Comparison of ENCODE assay signal across 9 cellular contexts in genomic region chr2:27307545-27308358, GRCh38. TPM values are rescaled to one million over a fixed set of nuclear protein-coding genes. Genes with fewer than 3 reads are reported as not detected.
DNase-seq lines count a peak whose midpoint lies in the region; ATAC-seq and TF ChIP-seq lines count a peak whose summit lies in the region.
"Had no signal": no experiment of that assay in that cellular context is flagged by ENCODE, and none has a peak within 500 bp of the region (broad histone marks: within the 10 kb centered on the region; RNA-seq: fewer than 3 reads in every experiment).

No MANE protein-coding gene starts in this region.

- no peaks in the 10 kb centered on the region for H3K79me1 ChIP-seq in IMR-90 (ENCODE audit: low read depth in 1 of 2, low read length in 2 of 2)

- H3K4me3 ChIP-seq in IMR-90 (ENCODE audit: insufficient read depth, low read depth, low read length) (no peak overlapping the region), neural cell (ENCODE audit: low read length) (peak overlapping the region; percentile 40), uterus (no peak overlapping the region)

- no peak overlapping the region for H2BK5ac ChIP-seq in IMR-90 (ENCODE audit: low read depth, low read length, poor library complexity, severe bottlenecking)

- dilution Hi-C loops in IMR-90 (cut with HindIII; ENCODE audit: low sequenced_read_pairs, unreplicated experiment), result no loop called here

- no peak overlapping the region for H2AK5ac ChIP-seq in IMR-90 (ENCODE audit: low read depth, low read length)

- H3K56ac ChIP-seq in IMR-90 (ENCODE audit: extremely low read depth, insufficient read depth, low read length), result no peak overlapping the region

- H3K27ac ChIP-seq in IMR-90 (ENCODE audit: insufficient read depth, low read length) (no peak overlapping the region), neural cell (ENCODE audit: low read length) (no peak overlapping the region), uterus (no peak overlapping the region)

- CTCF ChIA-PET in IMR-90 (lab: Yijun Ruan, JAX), result no interaction called here

- peak overlapping the region; percentile 61 to 68 for H3K4me3 Mint-ChIP-seq in effector memory CD8-positive, alpha-beta T cell

- no peaks in the 10 kb centered on the region for H3K79me2 ChIP-seq in neural cell (replicated peaks; ENCODE audit: insufficient read depth, low read length)

- no peak overlapping the region for H3K18ac ChIP-seq in IMR-90 (ENCODE audit: low read depth, low read length)

- TF ChIP-seq RAD21 in IMR-90 (IDR thresholded peaks at IDR 0.05; ENCODE audit: low read length), result no peak
- no peak for TF ChIP-seq RAD21 in neural cell (conservative IDR thresholded peaks at IDR 0.05)

- no peak overlapping the region for H2BK15ac ChIP-seq in IMR-90 (ENCODE audit: low read depth, low read length)

- TF ChIP-seq CTCF in IMR-90 (conservative IDR thresholded peaks at IDR 0.05; ENCODE audit: low read depth, low read length) (no peak), neural cell (IDR thresholded peaks at IDR 0.05; ENCODE audit: poor library complexity, severe bottlenecking) (no peak), uterus (IDR thresholded peaks at IDR 0.05) (no peak)

- DNase-seq in IMR-90, result no peak
- no peak for DNase-seq in effector memory CD8-positive, alpha-beta T cell
- no peak for DNase-seq in uterus
- DNase-seq: central memory CD4-positive, alpha-beta T cell; foreskin melanocyte; T-helper 2 cell had no signal

- H4K91ac ChIP-seq in IMR-90 (ENCODE audit: insufficient read depth, low read depth, low read length), result no peak overlapping the region

- peaks cover 7 to 30% of the 10 kb centered on the region in 2 donors for H3K27me3 Mint-ChIP-seq in effector memory CD8-positive, alpha-beta T cell

- no peak overlapping the region for H4K8ac ChIP-seq in IMR-90 (ENCODE audit: low read depth in 2 of 2, low read length in 2 of 2)

- no peak overlapping the region for H2BK120ac ChIP-seq in IMR-90 (ENCODE audit: low read depth, low read length)

- H2AK9ac ChIP-seq in IMR-90 (replicated peaks; ENCODE audit: low read depth, low read length, poor library complexity), result peak overlapping the region; percentile 10

- H4K5ac ChIP-seq in IMR-90 (ENCODE audit: low read depth, low read length), result no peak overlapping the region

- H3K27me3 ChIP-seq in IMR-90 (ENCODE audit: control insufficient read depth, insufficient read depth, low read length) (peaks cover 41% of the 10 kb centered on the region), neural cell (ENCODE audit: insufficient read depth, low read depth, low read length) (peaks cover 48% of the 10 kb centered on the region), uterus (peaks cover 22 to 27% of the 10 kb centered on the region in 2 donors)

- H3K9me1 ChIP-seq in IMR-90 (ENCODE audit: insufficient read depth, low read length), result no peaks in the 10 kb centered on the region; the same call in 1 of the 2 replicates

- H3K36me3 Mint-ChIP-seq in effector memory CD8-positive, alpha-beta T cell (ENCODE audit: insufficient read depth), result no peaks in the 10 kb centered on the region

- TF ChIP-seq POLR2A in IMR-90 (IDR thresholded peaks at IDR 0.05; ENCODE audit: low read depth, low read length) (no peak), uterus (IDR thresholded peaks at IDR 0.05) (no peak)

- no peaks in the 10 kb centered on the region; the same call in 1 of the 2 replicates for H3K4me1 ChIP-seq in IMR-90 (ENCODE audit: control insufficient read depth, insufficient read depth, low read length)
- peaks cover 0 to 16% of the 10 kb centered on the region in 2 donors for H3K4me1 ChIP-seq in uterus

- H3K9me3 Mint-ChIP-seq in effector memory CD8-positive, alpha-beta T cell, result no peaks in the 10 kb centered on the region

- H4K20me1 ChIP-seq in IMR-90 (ENCODE audit: insufficient read depth, low read length), result peaks cover 10% of the 10 kb centered on the region
- H4K20me1 ChIP-seq in neural cell (ENCODE audit: insufficient read depth), result no peaks in the 10 kb centered on the region

- ATAC-seq in IMR-90 (ENCODE audit: low read depth) (peak; percentile 8; the same call in 1 of the 2 replicates), HG03095 (IDR thresholded peaks at IDR 0.05; ENCODE audit: unreplicated experiment) (no peak), GM18909 (IDR thresholded peaks at IDR 0.05; ENCODE audit: poor library complexity, unreplicated experiment) (no peak)
- no peak for ATAC-seq in effector memory CD8-positive, alpha-beta T cell (replicated peaks)

- no peak overlapping the region for H2BK20ac ChIP-seq in IMR-90 (ENCODE audit: low read depth, low read length)

- no peak overlapping the region for H3K27ac Mint-ChIP-seq in effector memory CD8-positive, alpha-beta T cell

- H3K4ac ChIP-seq in IMR-90 (ENCODE audit: low read depth, low read length), result no peak overlapping the region

- intact Hi-C loops in IMR-90 (cut with micrococcal nuclease) (no loop called here), uterus (cut with DNase I; ENCODE audit: low total_unique reads) (no loop called here)

- H3K14ac ChIP-seq in IMR-90 (replicated peaks; ENCODE audit: low read depth, low read length), result no peak overlapping the region

- POLR2A ChIA-PET in IMR-90 (lab: Charles Lee; ENCODE audit: unreplicated experiment), result interaction anchor here (0.6 kb wide), 1 partner anchor 61 kb away, joined by 3 read pairs; no protein-coding TSS in a partner anchor

- no peak overlapping the region for H3K4me2 ChIP-seq in IMR-90 (ENCODE audit: low read depth, low read length)
- no peak overlapping the region for H3K4me2 ChIP-seq in neural cell (ENCODE audit: low read length)

- BruUV-seq in IMR-90 (replicated peaks; lab: Mats Ljungman, UMichigan), result no TSS peak

- WGBS in IMR-90 (ENCODE audit: extremely low coverage in 2 of 2, insufficient read length in 1 of 2), 2 experiments, result 12% methylated on average over 40 of the region's 75 CpGs; no CpG with 5 or more reads in 1 of the 2 experiments

- H3K9me2 ChIP-seq in neural cell (ENCODE audit: insufficient read depth, low read length), result no peaks in the 10 kb centered on the region

- H3F3A ChIP-seq in neural cell (ENCODE audit: insufficient read depth, low read length, poor library complexity, severe bottlenecking), result no peaks in the 10 kb centered on the region

- peaks cover 14% of the 10 kb centered on the region for H3K36me3 ChIP-seq in IMR-90 (ENCODE audit: control insufficient read depth, insufficient read depth, low read length)
- no peaks in the 10 kb centered on the region for H3K36me3 ChIP-seq in neural cell (ENCODE audit: insufficient read depth, low read length)
- no peaks in the 10 kb centered on the region for H3K36me3 ChIP-seq in uterus

- in situ Hi-C loops in IMR-90 (cut with MboI; ENCODE audit: low sequenced_read_pairs), result no loop called here

- no peak overlapping the region for H3K9ac ChIP-seq in IMR-90 (ENCODE audit: low read depth, low read length)
- no peak overlapping the region for H3K9ac ChIP-seq in neural cell (ENCODE audit: low read length)

- peaks cover 5 to 8% of the 10 kb centered on the region in 2 donors for H3K4me1 Mint-ChIP-seq in effector memory CD8-positive, alpha-beta T cell (ENCODE audit: low read depth in 2 of 2)

- H3K23ac ChIP-seq in IMR-90 (ENCODE audit: low read depth, low read length), result no peak overlapping the region

- peak overlapping the region; percentile 21 for H2AFZ ChIP-seq in IMR-90 (replicated peaks; ENCODE audit: low read length, poor library complexity)
- no peak overlapping the region for H2AFZ ChIP-seq in neural cell (ENCODE audit: low read depth, low read length)

- H3K9me3 ChIP-seq in IMR-90 (ENCODE audit: control insufficient read depth, insufficient read depth, low read length) (no peaks in the 10 kb centered on the region; the same call in 1 of the 2 replicates), neural cell (ENCODE audit: low read length) (no peaks in the 10 kb centered on the region), uterus (no peaks in the 10 kb centered on the region)

- no peak for TF ChIP-seq EP300 in neural cell (conservative IDR thresholded peaks at IDR 0.05; ENCODE audit: poor library complexity, severe bottlenecking)

TF ChIP-seq in neural cell, 6 proteins besides CTCF, POLR2A, EP300 and RAD21 (continues in another document):
- no peak for TF ChIP-seq EZH2 (IDR thresholded peaks at IDR 0.05; ENCODE audit: borderline replicate concordance, insufficient read depth, low read length, poor library complexity, severe bottlenecking)

RNA-seq across cellular contexts. Expression of gene UCN, which starts 0.5 kb away (rescaled TPM):
- not detected in 2 replicates for total RNA-seq in IMR-90 (2012; rRNA removed)
- 0.22 and 0.30 TPM in 2 replicates for polyA plus RNA-seq in IMR-90 (2012; rRNA removed)
- polyA plus RNA-seq in IMR-90 (2012; cell fraction: cytosol; rRNA removed), result 0.09 and 0.68 TPM in 2 replicates
- polyA plus RNA-seq in IMR-90 (2012; cell fraction: nucleus; rRNA removed; ENCODE audit: low replicate concordance), result 4.3 and 7.7 TPM in 2 replicates
- polyA plus RNA-seq in neural cell, result 3.1 and 9.0 TPM in 2 replicates
- polyA minus RNA-seq in neural cell, result 2.9 and 4.5 TPM in 2 replicates
- total RNA-seq in uterus, result 1 to 10 TPM in 3 of 4 donors, not detected in 1; 2.3 to 8.5 (median 2.3) TPM

RNA-seq across cellular contexts. Expression of gene MPV17, which starts 15.1 kb away (rescaled TPM):
- total RNA-seq in IMR-90 (2012; rRNA removed) (70.4 and 80.5 TPM in 2 replicates), uterus (10 to 100 TPM; 41.8 to 60.0 (median 50.6) TPM)
- polyA plus RNA-seq in IMR-90 (2012; rRNA removed) (160 and 164 TPM in 2 replicates), neural cell (79.6 and 104 TPM in 2 replicates)
- polyA plus RNA-seq in IMR-90 (2012; cell fraction: cytosol; rRNA removed), result 146 and 152 TPM in 2 replicates
- 160 and 315 TPM in 2 replicates for polyA plus RNA-seq in IMR-90 (2012; cell fraction: nucleus; rRNA removed; ENCODE audit: low replicate concordance)
- polyA minus RNA-seq in neural cell, result 38.7 and 44.8 TPM in 2 replicates

RNA-seq across cellular contexts. Expression of gene TRIM54, which starts 25.5 kb away (rescaled TPM):
- under 0.01 TPM in 1 of 2 replicates, not detected in the other for total RNA-seq in IMR-90 (2012; rRNA removed)
- polyA plus RNA-seq in IMR-90 (2012; rRNA removed), result 0.07 and 0.15 TPM in 2 replicates
- 0.04 and 0.08 TPM in 2 replicates for polyA plus RNA-seq in IMR-90 (2012; cell fraction: cytosol; rRNA removed)
- polyA plus RNA-seq in IMR-90 (2012; cell fraction: nucleus; rRNA removed; ENCODE audit: low replicate concordance), result 0.26 and 0.29 TPM in 2 replicates
- 0.28 TPM in 1 of 2 replicates, not detected in the other for polyA plus RNA-seq in neural cell
- polyA minus RNA-seq in neural cell, result not detected in 2 replicates
- total RNA-seq in uterus, result 1 to 10 TPM in 1 of 4 donors, under 1 TPM in 3; 0.26 to 5.0 (median 0.58) TPM

RNA-seq across cellular contexts. Expression of gene DNAJC5G, which starts 32.5 kb away (rescaled TPM):
- total RNA-seq in IMR-90 (2012; rRNA removed), result not detected in 2 replicates
- not detected in 2 replicates for polyA plus RNA-seq in IMR-90 (2012; rRNA removed)
- polyA plus RNA-seq in IMR-90 (2012; cell fraction: cytosol; rRNA removed), result not detected in 2 replicates
- polyA plus RNA-seq in IMR-90 (2012; cell fraction: nucleus; rRNA removed; ENCODE audit: low replicate concordance), result not detected in 2 replicates
- polyA plus RNA-seq in neural cell, result not detected in 2 replicates
- not detected in 2 replicates for polyA minus RNA-seq in neural cell
- total RNA-seq in uterus, result 1 to 10 TPM in 2 of 4 donors, under 1 TPM in 1, not detected in 1; 0.77 to 3.9 (median 1.5) TPM

RNA-seq across cellular contexts. Expression of gene SLC30A3, which starts 44.9 kb away (rescaled TPM):
- total RNA-seq in IMR-90 (2012; rRNA removed) (under 0.01 TPM in 1 of 2 replicates, not detected in the other), uterus (1 to 10 TPM in 1 of 4 donors, under 1 TPM in 2, not detected in 1; 0.35 to 2.1 (median 0.88) TPM)
- polyA plus RNA-seq in IMR-90 (2012; rRNA removed) (0.15 and 0.17 TPM in 2 replicates), neural cell (not detected in 2 replicates)
- 0.14 TPM in 1 of 2 replicates, not detected in the other for polyA plus RNA-seq in IMR-90 (2012; cell fraction: cytosol; rRNA removed)
- polyA plus RNA-seq in IMR-90 (2012; cell fraction: nucleus; rRNA removed; ENCODE audit: low replicate concordance), result 0.34 and 0.49 TPM in 2 replicates
- not detected in 2 replicates for polyA minus RNA-seq in neural cell
